Comparison of ENCODE assay signal across 20 cellular contexts in the genomic region with DNA sequence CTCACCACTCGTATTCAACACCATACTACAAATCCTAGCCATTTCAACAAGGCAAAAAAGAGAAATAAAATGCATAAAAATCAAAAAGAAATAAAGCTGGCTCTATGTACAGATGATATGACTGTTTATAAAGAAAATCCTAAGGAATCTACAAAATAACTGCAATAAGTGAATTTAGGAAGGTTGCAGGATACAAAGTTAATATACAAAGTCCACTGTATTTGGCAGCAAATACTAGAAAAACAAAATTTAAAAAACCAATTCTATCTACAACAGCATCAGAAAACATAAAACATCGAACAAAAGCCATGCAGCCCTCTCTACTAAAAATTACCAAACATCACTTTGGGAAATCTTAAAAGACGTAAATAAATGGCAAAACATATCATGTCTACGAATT.
"Had no signal": no experiment of that assay in that cellular context is flagged by ENCODE, and none has a peak within 500 bp of the region (broad histone marks: within the 10 kb centered on the region; RNA-seq: fewer than 3 reads in every experiment).

No MANE protein-coding gene starts in this region.

- DNase-seq: activated B cell treated with CpG ODN at 0.5 μM for 24 hours; activated CD4-positive, alpha-beta T cell treated with anti-CD3 and anti-CD28 coated beads for 36 hours; activated CD4-positive, alpha-beta T cell treated with anti-CD3 and anti-CD28 coated beads, Interleukin-2, amount 50 U/mL, for 4 hours; activated gamma-delta T cell; central memory CD4-positive, alpha-beta T cell; effector memory CD4-positive, alpha-beta T cell; glutamatergic neuron; left ventricle myocardium superior; midbrain; posterior cingulate gyrus; stimulated activated CD4-positive, alpha-beta T cell treated with anti-CD3 and anti-CD28 coated beads, Interleukin-2, amount 100 ng/mL, for 48 hours; stimulated activated naive CD4-positive, alpha-beta T cell treated with Interleukin-2 at 50 U/mL for 16 hours; T1000 had no signal

- H3K27ac ChIP-seq: esophagus muscularis mucosa, hepatocyte, thoracic aorta, vagina had no signal

- H3K27me3 ChIP-seq: esophagus muscularis mucosa, hepatocyte, vagina had no signal

- H3K4me3 ChIP-seq: esophagus muscularis mucosa, hepatocyte, thoracic aorta, vagina had no signal

- H2AFZ ChIP-seq: hepatocyte had no signal

- H3K4me2 ChIP-seq: hepatocyte had no signal

- H3K27me3 Mint-ChIP-seq: activated B cell treated with CpG ODN at 0.5 μM for 24 hours; activated CD4-positive, alpha-beta T cell treated with anti-CD3 and anti-CD28 coated beads for 36 hours; type B pancreatic cell had no signal

- H3K9me3 Mint-ChIP-seq: activated B cell treated with CpG ODN at 0.5 μM for 24 hours; activated naive CD4-positive, alpha-beta T cell treated with anti-CD3 and anti-CD28 coated beads, Interleukin-2, amount 50 U/mL, for 72 hours; T-helper 1 cell treated with Interleukin-12 subunit alpha and Interleukin-12 subunit beta and Interleukin-4 antibody, amounts not matched to agents 30 μg/mL and 1 μg/mL, for 36 hours had no signal

- H3K27ac Mint-ChIP-seq: activated B cell treated with CpG ODN at 0.5 μM for 24 hours; activated naive CD4-positive, alpha-beta T cell treated with anti-CD3 and anti-CD28 coated beads, Interleukin-2, amount 50 U/mL, for 72 hours; T-helper 1 cell treated with Interleukin-12 subunit alpha and Interleukin-12 subunit beta and Interleukin-4 antibody, amounts not matched to agents 30 μg/mL and 1 μg/mL, for 36 hours; type B pancreatic cell had no signal

- H3K4me3 Mint-ChIP-seq: activated B cell treated with CpG ODN at 0.5 μM for 24 hours; activated CD4-positive, alpha-beta T cell treated with anti-CD3 and anti-CD28 coated beads for 36 hours; T-helper 1 cell treated with Interleukin-12 subunit alpha and Interleukin-12 subunit beta and Interleukin-4 antibody, amounts not matched to agents 30 μg/mL and 1 μg/mL, for 36 hours; type B pancreatic cell had no signal

- H3K36me3 Mint-ChIP-seq: activated naive CD4-positive, alpha-beta T cell treated with anti-CD3 and anti-CD28 coated beads, Interleukin-2, amount 50 U/mL, for 72 hours had no signal

- ATAC-seq: activated CD4-positive, alpha-beta T cell treated with anti-CD3 and anti-CD28 coated beads for 36 hours; activated naive CD4-positive, alpha-beta T cell treated with anti-CD3 and anti-CD28 coated beads, Interleukin-2, amount 50 U/mL, for 72 hours; left ventricle myocardium superior had no signal

- H3K36me3 ChIP-seq: esophagus muscularis mucosa, thoracic aorta, vagina had no signal

- H3K9me3 ChIP-seq: esophagus muscularis mucosa, thoracic aorta, vagina had no signal
